11 cellular contexts compared by ENCODE assay signal in genomic region chr4:147830987-147831386, GRCh38.
DNase-seq lines count a peak whose midpoint lies in the region; ATAC-seq, FAIRE-seq and TF ChIP-seq lines count a peak whose summit lies in the region.
"Had no signal": no experiment of that assay in that cellular context is flagged by ENCODE, and none has a peak within 500 bp of the region (broad histone marks: within the 10 kb centered on the region; RNA-seq: fewer than 3 reads in every experiment).

No MANE protein-coding gene starts in this region.

- H3K36me3 ChIP-seq in muscle layer of duodenum (ENCODE audit: control insufficient read depth in 1 of 2, insufficient read depth in 2 of 2, low read length in 2 of 2) (no peaks in the 10 kb centered on the region), aorta (ENCODE audit: control insufficient read depth in 1 of 2, insufficient read depth in 2 of 2, low read length in 1 of 2) (no peaks in the 10 kb centered on the region)

- 7 to 8% methylated on average over 3 of the region's 3 CpGs for WGBS in aorta, 2 donors

- FAIRE-seq in GM12892 (lab: Jason Lieb, UNC) = no peak
- FAIRE-seq: TTC549 had no signal

- H3K9me3 ChIP-seq in muscle layer of duodenum (ENCODE audit: control insufficient read depth in 1 of 2, low read length in 2 of 2) (no peaks in the 10 kb centered on the region), aorta (ENCODE audit: control insufficient read depth, low read length) (no peaks in the 10 kb centered on the region)

- H3K4me1 ChIP-seq in muscle layer of duodenum (ENCODE audit: control insufficient read depth in 1 of 2, insufficient read depth in 2 of 2, low read length in 2 of 2) = peaks cover 13 to 22% of the 10 kb centered on the region in 2 donors
- H3K4me1 ChIP-seq in aorta (ENCODE audit: control insufficient read depth in 1 of 2, insufficient read depth in 2 of 2, low read length in 2 of 2) = peaks cover 11 to 12% of the 10 kb centered on the region in 2 donors

- intact Hi-C loops in Right ventricle myocardium superior (cut with DNase I) (no loop called here), Right ventricle myocardium inferior (cut with DNase I) (loop anchor here (2.0 to 5.0 kb wide), 2 partner anchors 36 to 98 kb away; partner anchors contain the start of gene ARHGAP10), aorta (cut with DNase I) (loop anchor here in 1 of 2 donors (5.0 kb wide), 1 partner anchor 99 kb away; the partner anchor contains the start of gene ARHGAP10)

- no peak for DNase-seq in Right ventricle myocardium superior
- DNase-seq in Right ventricle myocardium inferior (ENCODE audit: missing footprints) = no peak
- peak; percentile 84 for DNase-seq in epithelial cell of esophagus (ENCODE audit: low read depth)
- no peak for DNase-seq in aorta
- DNase-seq in NCI-H1436 treated with DMSO at 0.1 percent for 48 hours (lab: John Stamatoyannopoulos, UW) = no peak
- DNase-seq in GM12892 (ENCODE audit: insufficient read length) = no peak
- DNase-seq: 8988T; activated naive CD8-positive, alpha-beta T cell treated with anti-CD3 and anti-CD28 coated beads for 36 hours had no signal

- no peak for TF ChIP-seq POLR2A in GM12892 (IDR thresholded peaks at IDR 0.05; ENCODE audit: low read depth, low read length)

- ATAC-seq in Right ventricle myocardium superior (ENCODE audit: poor library complexity) (peak; percentile 11), Right ventricle myocardium inferior (no peak), aorta (ENCODE audit: low FRiP score) (no peak), HG02610 (IDR thresholded peaks at IDR 0.05; ENCODE audit: unreplicated experiment) (no peak)

- no peak overlapping the region for H3K4me3 ChIP-seq in epithelial cell of esophagus (ENCODE audit: low read length)
- H3K4me3 ChIP-seq in muscle layer of duodenum (ENCODE audit: low read depth in 1 of 2, low read length in 2 of 2) = no peak overlapping the region
- no peak overlapping the region for H3K4me3 ChIP-seq in aorta (ENCODE audit: low read length in 2 of 2)

- no peak for TF ChIP-seq CTCF in epithelial cell of esophagus (IDR thresholded peaks at IDR 0.05; ENCODE audit: insufficient read depth, low read depth, low read length, missing control alignments)

- H3K27ac ChIP-seq in muscle layer of duodenum (ENCODE audit: low read length) = peak overlapping the region; percentile 88
- peak overlapping the region; percentile 52 to 91 for H3K27ac ChIP-seq in aorta (ENCODE audit: low read depth in 1 of 2, low read length in 2 of 2)

- H3K27me3 ChIP-seq in muscle layer of duodenum (ENCODE audit: low read depth, low read length) = no peaks in the 10 kb centered on the region
- no peaks in the 10 kb centered on the region for H3K27me3 ChIP-seq in aorta (ENCODE audit: control insufficient read depth in 1 of 2, insufficient read depth in 2 of 2, low read length in 1 of 2)
